Comparison of ENCODE assay signal across 8 cellular contexts in genomic region chr11:62613275-62613864, GRCh38. TPM values are rescaled to one million over a fixed set of nuclear protein-coding genes. Genes with fewer than 3 reads are reported as not detected.
DNase-seq lines count a peak whose midpoint lies in the region; ATAC-seq, FAIRE-seq and TF ChIP-seq lines count a peak whose summit lies in the region.

No MANE protein-coding gene starts in this region.

- intact Hi-C loops in adrenal gland (cut with DNase I), result no loop called here
- intact Hi-C loops in HepG2 (cut with micrococcal nuclease; ENCODE audit: unreplicated experiment), result loop anchor here (5.0 kb wide), 1 partner anchor 39 kb away; the partner anchor contains the start of gene INTS5

- H3K4me1 Mint-ChIP-seq in T-helper 1 cell treated with Interleukin-12 subunit alpha and Interleukin-12 subunit beta and Interleukin-4 antibody, amounts not matched to agents 30 μg/mL and 1 μg/mL, for 36 hours (ENCODE audit: low read depth), result peaks cover 32% of the 10 kb centered on the region

- POLR2A ChIA-PET in HepG2 (lab: Yijun Ruan, JAX), result interaction anchor here (1.9 to 4.0 kb wide), 5 partner anchors 8 to 39 kb away, joined by 7 to 39 read pairs (median 27); partner anchors contain the start of genes B3GAT3, EEF1G, GANAB and MTA2

- H3K4me3 ChIP-seq in adrenal gland (peak overlapping the region in 1 of 4 donors; percentile 67), HepG2 (replicated peaks in 1 of 3; ENCODE audit: insufficient read depth in 1 of 3, low read depth in 2 of 3, low read length in 3 of 3) (peak overlapping the region in 2 of 3 experiments; percentile 77 to 93; a peak in 5 of 6 replicates), thymus (ENCODE audit: low read length) (peak overlapping the region; percentile 81)

- H3K36me3 ChIP-seq in adrenal gland (replicated peaks in 1 of 2) (peaks cover 0 to 35% of the 10 kb centered on the region in 2 donors), HepG2 (replicated peaks in 1 of 2; ENCODE audit: control insufficient read depth in 1 of 2, insufficient read depth in 2 of 2, low read length in 2 of 2) (no peaks in the 10 kb centered on the region), thymus (ENCODE audit: control insufficient read depth, insufficient read depth) (peaks cover 36% of the 10 kb centered on the region)

- peak overlapping the region; percentile 54 for H3K4me3 Mint-ChIP-seq in T-helper 1 cell treated with Interleukin-12 subunit alpha and Interleukin-12 subunit beta and Interleukin-4 antibody, amounts not matched to agents 30 μg/mL and 1 μg/mL, for 36 hours

- WGBS in adrenal gland, 4 donors, result 50 to 54% (median 52%) methylated on average over 15 to 23 of the region's 23 CpGs; no CpG with 5 or more reads in 1 of the 4 donors
- 56% methylated on average over 7 of the region's 23 CpGs for WGBS in HepG2 (ENCODE audit: low lambda C conversion rate)
- 94% methylated on average over 23 of the region's 23 CpGs for WGBS in thymus

- peak overlapping the region; percentile 53 for H3K4me2 ChIP-seq in HepG2 (ENCODE audit: low read depth, low read length)

- in situ Hi-C loops in HepG2 (cut with HindIII; ENCODE audit: extremely low pct_ligation_motif_present, low pct_unique_long_range_greater_than_20kb), result no loop called here

- H3K4me1 ChIP-seq in adrenal gland (replicated peaks in 1 of 2), result peaks cover 9 to 19% of the 10 kb centered on the region in 2 donors
- peaks cover 48% of the 10 kb centered on the region for H3K4me1 ChIP-seq in HepG2 (ENCODE audit: insufficient read depth, low read length)
- no peaks in the 10 kb centered on the region for H3K4me1 ChIP-seq in thymus (ENCODE audit: control insufficient read depth, insufficient read depth, low read length)

- no peak for FAIRE-seq in HepG2 (lab: Jason Lieb, UNC)

- BruUV-seq in HepG2 (replicated peaks; lab: Mats Ljungman, UMichigan), result no TSS peak

- no peaks in the 10 kb centered on the region for H3K27me3 ChIP-seq in adrenal gland
- H3K27me3 ChIP-seq in HepG2 (ENCODE audit: control insufficient read depth in 1 of 2, insufficient read depth in 2 of 2, low read length in 2 of 2), result no peaks in the 10 kb centered on the region; a peak in 1 of 5 replicates
- H3K27me3 ChIP-seq in thymus (ENCODE audit: control insufficient read depth, insufficient read depth), result no peaks in the 10 kb centered on the region

- CTCF ChIA-PET in HepG2 (lab: Yijun Ruan, JAX; ENCODE audit: low intra/inter-chr PET ratio, low total read pairs), result interaction anchor here (0.6 to 2.3 kb wide), 4 partner anchors 8 to 82 kb away, joined by 3 to 14 read pairs (median 5); partner anchors contain the start of genes B3GAT3 and TUT1

- no peak for TF ChIP-seq RAD21 in HepG2 (CRISPR knock-in tag; IDR thresholded peaks at IDR 0.05)

- no peak for TF ChIP-seq CTCF in adrenal gland (IDR thresholded peaks at IDR 0.05)
- TF ChIP-seq CTCF in HepG2 (CRISPR knock-in tag; IDR thresholded peaks at IDR 0.05), result no peak

- H3K27ac ChIP-seq in adrenal gland (peak overlapping the region in 4 of 5 donors; percentile 76 to 95 (median 89)), HepG2 (ENCODE audit: extremely low read length, insufficient read depth, low read length) (peak overlapping the region; percentile 64), thymus (ENCODE audit: low read depth) (peak overlapping the region; percentile 95)

- no peaks in the 10 kb centered on the region for H3K9me3 ChIP-seq in adrenal gland (replicated peaks in 1 of 3)
- no peaks in the 10 kb centered on the region for H3K9me3 ChIP-seq in HepG2 (ENCODE audit: low read length)
- H3K9me3 ChIP-seq in thymus (ENCODE audit: control insufficient read depth), result no peaks in the 10 kb centered on the region

- no peaks in the 10 kb centered on the region for H3K27me3 Mint-ChIP-seq in T-helper 1 cell treated with Interleukin-12 subunit alpha and Interleukin-12 subunit beta and Interleukin-4 antibody, amounts not matched to agents 30 μg/mL and 1 μg/mL, for 36 hours (ENCODE audit: low read depth)

- peaks cover 20% of the 10 kb centered on the region for H3K36me3 Mint-ChIP-seq in T-helper 1 cell treated with Interleukin-12 subunit alpha and Interleukin-12 subunit beta and Interleukin-4 antibody, amounts not matched to agents 30 μg/mL and 1 μg/mL, for 36 hours (ENCODE audit: low read depth)

- H3K9ac ChIP-seq in HepG2 (ENCODE audit: insufficient read depth, low read depth, low read length), result no peak overlapping the region

- no peaks in the 10 kb centered on the region for H3K9me3 Mint-ChIP-seq in T-helper 1 cell treated with Interleukin-12 subunit alpha and Interleukin-12 subunit beta and Interleukin-4 antibody, amounts not matched to agents 30 μg/mL and 1 μg/mL, for 36 hours

- ATAC-seq in HepG2 (peak; percentile 10), GM18873 (IDR thresholded peaks at IDR 0.05; ENCODE audit: low FRiP score, unreplicated experiment) (no peak)

- TF ChIP-seq EP300 in HepG2 (IDR thresholded peaks at IDR 0.05; ENCODE audit: low read depth in 2 of 2, low read length in 2 of 2), result no peak
- no peak for TF ChIP-seq EP300 in HepG2 (CRISPR knock-in tag; IDR thresholded peaks at IDR 0.05; ENCODE audit: borderline replicate concordance)

- peak overlapping the region; percentile 75 for H3K27ac Mint-ChIP-seq in T-helper 1 cell treated with Interleukin-12 subunit alpha and Interleukin-12 subunit beta and Interleukin-4 antibody, amounts not matched to agents 30 μg/mL and 1 μg/mL, for 36 hours

- no peaks in the 10 kb centered on the region for H4K20me1 ChIP-seq in HepG2 (ENCODE audit: insufficient read depth, low read length)

- DNase-seq in T-helper 1 cell (no peak), adrenal gland (peak in 4 of 7 donors; percentile 28 to 56 (median 46)), HepG2 (ENCODE audit: low spot score) (no peak), activated gamma-delta T cell (lab: John Stamatoyannopoulos, UW) (no peak), NCI-H226 (no peak)

- TF ChIP-seq POLR2A in adrenal gland (IDR thresholded peaks at IDR 0.05), result no peak
- TF ChIP-seq POLR2A in HepG2 (IDR thresholded peaks at IDR 0.05; ENCODE audit: insufficient read depth in 1 of 2, low read depth in 2 of 2, low read length in 2 of 2), result no peak

- H2AFZ ChIP-seq in HepG2 (ENCODE audit: low read length), result no peak overlapping the region

- peaks cover 2% of the 10 kb centered on the region for H3K79me2 ChIP-seq in HepG2 (ENCODE audit: insufficient read depth, low read length)

RNA-seq across cellular contexts. Expression of gene ROM1, which starts 0.3 kb away (rescaled TPM):
- 10 to 100 TPM in 3 of 8 donors, 1 to 10 TPM in 5; 1.6 to 22.3 (median 4.8) TPM for total RNA-seq in adrenal gland
- polyA plus RNA-seq in adrenal gland, result 10 to 100 TPM in 2 of 3 donors, 1 to 10 TPM in 1; 5.1 to 11.3 (median 11.1) TPM
- 1.8 and 2.4 TPM in 2 replicates for total RNA-seq in HepG2 (2016; rRNA removed; fragmentation: Illumina TruSeq; extraction: Trizol)
- total RNA-seq in HepG2 (2016; cell fraction: cytosol; rRNA removed; fragmentation: Illumina TruSeq; extraction: Trizol; ENCODE audit: low read depth), result 2.8 and 4.2 TPM in 2 replicates
- 2.9 and 3.2 TPM in 2 replicates for total RNA-seq in HepG2 (2016; cell fraction: insoluble cytoplasmic fraction; rRNA removed; fragmentation: Illumina TruSeq; extraction: Trizol)
- 2.5 and 3.7 TPM in 2 replicates for total RNA-seq in HepG2 (2016; cell fraction: membrane; rRNA removed; fragmentation: Illumina TruSeq; extraction: Trizol)
- total RNA-seq in HepG2 (2016; cell fraction: nucleus; rRNA removed; fragmentation: Illumina TruSeq; extraction: Trizol), result 1.0 and 2.0 TPM in 2 replicates
- 1.2 and 1.6 TPM in 2 replicates for polyA plus RNA-seq in HepG2 (2011; rRNA removed)
- polyA plus RNA-seq in HepG2 (2011; cell fraction: cytosol; rRNA removed), result 1.3 and 1.4 TPM in 2 replicates
- 1.5 and 1.6 TPM in 2 replicates for polyA plus RNA-seq in HepG2 (2011; cell fraction: nucleus; rRNA removed)
- 1.0 and 1.8 TPM in 2 replicates for polyA plus RNA-seq in HepG2 (2012)
- polyA plus RNA-seq in HepG2 (2016; cell fraction: cytosol; fragmentation: Illumina TruSeq; extraction: Trizol; ENCODE audit: low read depth), result 3.0 and 3.4 TPM in 2 replicates
- 1.7 and 1.9 TPM in 2 replicates for polyA plus RNA-seq in HepG2 (2016; cell fraction: insoluble cytoplasmic fraction; fragmentation: Illumina TruSeq; extraction: Trizol; ENCODE audit: low read depth)
- 4.9 and 5.0 TPM in 2 replicates for polyA plus RNA-seq in HepG2 (2016; cell fraction: membrane; fragmentation: Illumina TruSeq; extraction: Trizol; ENCODE audit: low read depth)
- polyA plus RNA-seq in HepG2 (2016; cell fraction: nucleus; fragmentation: Illumina TruSeq; extraction: Trizol; ENCODE audit: insufficient read depth, low read depth), result 1.8 and 3.1 TPM in 2 replicates
- 0.92 and 3.5 TPM in 2 replicates for polyA minus RNA-seq in HepG2 (2011; rRNA and poly(A)+ RNA removed; ENCODE audit: low replicate concordance)
- polyA minus RNA-seq in HepG2 (2011; cell fraction: cytosol; rRNA and poly(A)+ RNA removed), result not detected in 2 replicates
- polyA minus RNA-seq in HepG2 (2011; cell fraction: nucleus; rRNA and poly(A)+ RNA removed), result 0.39 TPM in 1 of 2 replicates, not detected in the other
- polyA plus RNA-seq in thymus, result 7.6 TPM

RNA-seq across cellular contexts. Expression of gene EML3, which starts 0.8 kb away (rescaled TPM):
- total RNA-seq in adrenal gland (10 to 100 TPM; 14.2 to 97.9 (median 36.3) TPM), HepG2 (2016; rRNA removed; fragmentation: Illumina TruSeq; extraction: Trizol) (4.6 and 10.6 TPM in 2 replicates)
- polyA plus RNA-seq in adrenal gland (100 to 1,000 TPM in 2 of 3 donors, 1 to 10 TPM in 1; 9.7 to 198 (median 139) TPM), HepG2 (2011; rRNA removed) (12.3 and 16.6 TPM in 2 replicates), thymus (99.3 TPM)
- 5.0 and 5.5 TPM in 2 replicates for total RNA-seq in HepG2 (2016; cell fraction: cytosol; rRNA removed; fragmentation: Illumina TruSeq; extraction: Trizol; ENCODE audit: low read depth)
- 4.2 and 9.0 TPM in 2 replicates for total RNA-seq in HepG2 (2016; cell fraction: insoluble cytoplasmic fraction; rRNA removed; fragmentation: Illumina TruSeq; extraction: Trizol)
- 4.8 and 7.0 TPM in 2 replicates for total RNA-seq in HepG2 (2016; cell fraction: membrane; rRNA removed; fragmentation: Illumina TruSeq; extraction: Trizol)
- total RNA-seq in HepG2 (2016; cell fraction: nucleus; rRNA removed; fragmentation: Illumina TruSeq; extraction: Trizol), result 9.2 and 9.5 TPM in 2 replicates
- polyA plus RNA-seq in HepG2 (2011; cell fraction: cytosol; rRNA removed), result 7.8 and 7.9 TPM in 2 replicates
- polyA plus RNA-seq in HepG2 (2011; cell fraction: nucleus; rRNA removed), result 105 and 119 TPM in 2 replicates
- polyA plus RNA-seq in HepG2 (2012), result 14.9 and 16.7 TPM in 2 replicates
- polyA plus RNA-seq in HepG2 (2016; cell fraction: cytosol; fragmentation: Illumina TruSeq; extraction: Trizol; ENCODE audit: low read depth), result 1.3 and 2.0 TPM in 2 replicates
- polyA plus RNA-seq in HepG2 (2016; cell fraction: insoluble cytoplasmic fraction; fragmentation: Illumina TruSeq; extraction: Trizol; ENCODE audit: low read depth), result 6.5 and 7.1 TPM in 2 replicates
- polyA plus RNA-seq in HepG2 (2016; cell fraction: membrane; fragmentation: Illumina TruSeq; extraction: Trizol; ENCODE audit: low read depth), result 2.2 and 2.5 TPM in 2 replicates
- polyA plus RNA-seq in HepG2 (2016; cell fraction: nucleus; fragmentation: Illumina TruSeq; extraction: Trizol; ENCODE audit: insufficient read depth, low read depth), result 33.3 and 38.2 TPM in 2 replicates
- 14.6 and 43.9 TPM in 2 replicates for polyA minus RNA-seq in HepG2 (2011; rRNA and poly(A)+ RNA removed; ENCODE audit: low replicate concordance)
- 3.8 and 6.3 TPM in 2 replicates for polyA minus RNA-seq in HepG2 (2011; cell fraction: cytosol; rRNA and poly(A)+ RNA removed)
- polyA minus RNA-seq in HepG2 (2011; cell fraction: nucleus; rRNA and poly(A)+ RNA removed), result 11.2 and 14.0 TPM in 2 replicates

RNA-seq across cellular contexts. Expression of gene B3GAT3, which starts 8.4 kb away (rescaled TPM):
- total RNA-seq in adrenal gland (10 to 100 TPM; 25.3 to 56.6 (median 33.9) TPM), HepG2 (2016; rRNA removed; fragmentation: Illumina TruSeq; extraction: Trizol) (8.4 and 21.3 TPM in 2 replicates)
- polyA plus RNA-seq in adrenal gland (10 to 100 TPM in 2 of 3 donors, 1 to 10 TPM in 1; 5.9 to 83.3 (median 60.6) TPM), HepG2 (2011; rRNA removed) (26.1 and 40.4 TPM in 2 replicates), thymus (72.2 TPM)
- total RNA-seq in HepG2 (2016; cell fraction: cytosol; rRNA removed; fragmentation: Illumina TruSeq; extraction: Trizol; ENCODE audit: low read depth), result 7.6 and 8.5 TPM in 2 replicates
- 7.2 and 20.6 TPM in 2 replicates for total RNA-seq in HepG2 (2016; cell fraction: insoluble cytoplasmic fraction; rRNA removed; fragmentation: Illumina TruSeq; extraction: Trizol)
- 12.5 and 15.3 TPM in 2 replicates for total RNA-seq in HepG2 (2016; cell fraction: membrane; rRNA removed; fragmentation: Illumina TruSeq; extraction: Trizol)
- total RNA-seq in HepG2 (2016; cell fraction: nucleus; rRNA removed; fragmentation: Illumina TruSeq; extraction: Trizol), result 17.4 and 18.9 TPM in 2 replicates
- polyA plus RNA-seq in HepG2 (2011; cell fraction: cytosol; rRNA removed), result 30.3 and 46.6 TPM in 2 replicates
- 51.0 and 53.9 TPM in 2 replicates for polyA plus RNA-seq in HepG2 (2011; cell fraction: nucleus; rRNA removed)
- 10.7 and 25.1 TPM in 2 replicates for polyA plus RNA-seq in HepG2 (2012)
- polyA plus RNA-seq in HepG2 (2016; cell fraction: cytosol; fragmentation: Illumina TruSeq; extraction: Trizol; ENCODE audit: low read depth), result 9.0 and 11.1 TPM in 2 replicates
- polyA plus RNA-seq in HepG2 (2016; cell fraction: insoluble cytoplasmic fraction; fragmentation: Illumina TruSeq; extraction: Trizol; ENCODE audit: low read depth), result 9.2 and 10.9 TPM in 2 replicates
- 12.7 and 14.3 TPM in 2 replicates for polyA plus RNA-seq in HepG2 (2016; cell fraction: membrane; fragmentation: Illumina TruSeq; extraction: Trizol; ENCODE audit: low read depth)
- 47.6 and 51.7 TPM in 2 replicates for polyA plus RNA-seq in HepG2 (2016; cell fraction: nucleus; fragmentation: Illumina TruSeq; extraction: Trizol; ENCODE audit: insufficient read depth, low read depth)
- 21.5 and 23.9 TPM in 2 replicates for polyA minus RNA-seq in HepG2 (2011; rRNA and poly(A)+ RNA removed; ENCODE audit: low replicate concordance)
- polyA minus RNA-seq in HepG2 (2011; cell fraction: cytosol; rRNA and poly(A)+ RNA removed), result 14.7 and 15.0 TPM in 2 replicates
- 4.8 and 5.2 TPM in 2 replicates for polyA minus RNA-seq in HepG2 (2011; cell fraction: nucleus; rRNA and poly(A)+ RNA removed)

RNA-seq across cellular contexts. Expression of gene MTA2, which starts 11.7 kb away (rescaled TPM):
- total RNA-seq in adrenal gland (10 to 100 TPM; 66.9 to 97.3 (median 74.3) TPM), HepG2 (2016; rRNA removed; fragmentation: Illumina TruSeq; extraction: Trizol) (58.1 and 70.0 TPM in 2 replicates)
- polyA plus RNA-seq in adrenal gland (10 to 100 TPM; 66.5 to 82.4 (median 73.5) TPM), HepG2 (2011; rRNA removed) (14.0 and 16.8 TPM in 2 replicates), thymus (79.3 TPM)
- total RNA-seq in HepG2 (2016; cell fraction: cytosol; rRNA removed; fragmentation: Illumina TruSeq; extraction: Trizol; ENCODE audit: low read depth), result 7.1 and 9.5 TPM in 2 replicates
- 50.7 and 71.8 TPM in 2 replicates for total RNA-seq in HepG2 (2016; cell fraction: insoluble cytoplasmic fraction; rRNA removed; fragmentation: Illumina TruSeq; extraction: Trizol)
- total RNA-seq in HepG2 (2016; cell fraction: membrane; rRNA removed; fragmentation: Illumina TruSeq; extraction: Trizol), result 25.5 and 28.8 TPM in 2 replicates
- total RNA-seq in HepG2 (2016; cell fraction: nucleus; rRNA removed; fragmentation: Illumina TruSeq; extraction: Trizol), result 47.0 and 57.9 TPM in 2 replicates
- 9.2 and 10.6 TPM in 2 replicates for polyA plus RNA-seq in HepG2 (2011; cell fraction: cytosol; rRNA removed)
- polyA plus RNA-seq in HepG2 (2011; cell fraction: nucleus; rRNA removed), result 53.6 and 67.6 TPM in 2 replicates
- polyA plus RNA-seq in HepG2 (2012), result 30.7 and 30.9 TPM in 2 replicates
- polyA plus RNA-seq in HepG2 (2016; cell fraction: cytosol; fragmentation: Illumina TruSeq; extraction: Trizol; ENCODE audit: low read depth), result 4.0 and 4.5 TPM in 2 replicates
- polyA plus RNA-seq in HepG2 (2016; cell fraction: insoluble cytoplasmic fraction; fragmentation: Illumina TruSeq; extraction: Trizol; ENCODE audit: low read depth), result 47.2 and 53.8 TPM in 2 replicates
- 12.6 and 14.0 TPM in 2 replicates for polyA plus RNA-seq in HepG2 (2016; cell fraction: membrane; fragmentation: Illumina TruSeq; extraction: Trizol; ENCODE audit: low read depth)
- 121 and 126 TPM in 2 replicates for polyA plus RNA-seq in HepG2 (2016; cell fraction: nucleus; fragmentation: Illumina TruSeq; extraction: Trizol; ENCODE audit: insufficient read depth, low read depth)
- 21.5 and 102 TPM in 2 replicates for polyA minus RNA-seq in HepG2 (2011; rRNA and poly(A)+ RNA removed; ENCODE audit: low replicate concordance)
- 11.9 and 14.7 TPM in 2 replicates for polyA minus RNA-seq in HepG2 (2011; cell fraction: cytosol; rRNA and poly(A)+ RNA removed)
- 37.2 and 50.7 TPM in 2 replicates for polyA minus RNA-seq in HepG2 (2011; cell fraction: nucleus; rRNA and poly(A)+ RNA removed)

RNA-seq across cellular contexts. Expression of gene TUT1, which starts 22.0 kb away (rescaled TPM):
- total RNA-seq in adrenal gland (10 to 100 TPM in 7 of 8 donors, 1 to 10 TPM in 1; 7.0 to 32.4 (median 15.5) TPM), HepG2 (2016; rRNA removed; fragmentation: Illumina TruSeq; extraction: Trizol) (8.5 and 9.7 TPM in 2 replicates)
- polyA plus RNA-seq in adrenal gland (10 to 100 TPM in 2 of 3 donors, 1 to 10 TPM in 1; 9.4 to 67.6 (median 34.0) TPM), HepG2 (2011; rRNA removed) (14.3 and 17.5 TPM in 2 replicates), thymus (25.3 TPM)
- 2.2 and 4.6 TPM in 2 replicates for total RNA-seq in HepG2 (2016; cell fraction: cytosol; rRNA removed; fragmentation: Illumina TruSeq; extraction: Trizol; ENCODE audit: low read depth)
- total RNA-seq in HepG2 (2016; cell fraction: insoluble cytoplasmic fraction; rRNA removed; fragmentation: Illumina TruSeq; extraction: Trizol), result 6.9 and 10.1 TPM in 2 replicates
- total RNA-seq in HepG2 (2016; cell fraction: membrane; rRNA removed; fragmentation: Illumina TruSeq; extraction: Trizol), result 3.7 and 6.0 TPM in 2 replicates
- total RNA-seq in HepG2 (2016; cell fraction: nucleus; rRNA removed; fragmentation: Illumina TruSeq; extraction: Trizol), result 8.1 and 9.3 TPM in 2 replicates
- polyA plus RNA-seq in HepG2 (2011; cell fraction: cytosol; rRNA removed), result 6.3 and 8.4 TPM in 2 replicates
- polyA plus RNA-seq in HepG2 (2011; cell fraction: nucleus; rRNA removed), result 43.5 and 52.1 TPM in 2 replicates
- polyA plus RNA-seq in HepG2 (2012), result 13.1 and 14.1 TPM in 2 replicates
- polyA plus RNA-seq in HepG2 (2016; cell fraction: cytosol; fragmentation: Illumina TruSeq; extraction: Trizol; ENCODE audit: low read depth), result 2.4 and 2.7 TPM in 2 replicates
- 7.0 and 9.3 TPM in 2 replicates for polyA plus RNA-seq in HepG2 (2016; cell fraction: insoluble cytoplasmic fraction; fragmentation: Illumina TruSeq; extraction: Trizol; ENCODE audit: low read depth)
- 3.7 and 4.0 TPM in 2 replicates for polyA plus RNA-seq in HepG2 (2016; cell fraction: membrane; fragmentation: Illumina TruSeq; extraction: Trizol; ENCODE audit: low read depth)
- 25.7 TPM in 2 replicates for polyA plus RNA-seq in HepG2 (2016; cell fraction: nucleus; fragmentation: Illumina TruSeq; extraction: Trizol; ENCODE audit: insufficient read depth, low read depth)
- polyA minus RNA-seq in HepG2 (2011; rRNA and poly(A)+ RNA removed; ENCODE audit: low replicate concordance), result 12.6 and 15.7 TPM in 2 replicates
- polyA minus RNA-seq in HepG2 (2011; cell fraction: cytosol; rRNA and poly(A)+ RNA removed), result 4.7 and 8.8 TPM in 2 replicates
- 3.9 and 9.4 TPM in 2 replicates for polyA minus RNA-seq in HepG2 (2011; cell fraction: nucleus; rRNA and poly(A)+ RNA removed)

Comparison
In these comparisons a context has a peak if more than half of its experiments do, and no peak if none do; other contexts are left out.
1. DNase-seq: peak in adrenal gland (4 of 7); none in T-helper 1 cell (0 of 5), HepG2 (single experiment), activated gamma-delta T cell (single experiment) and NCI-H226 (single experiment).
2. Peak in every context shown above with its lines, with median percentiles within 50 percentile points of each other: H3K27ac ChIP-seq.